In the genomic region with DNA sequence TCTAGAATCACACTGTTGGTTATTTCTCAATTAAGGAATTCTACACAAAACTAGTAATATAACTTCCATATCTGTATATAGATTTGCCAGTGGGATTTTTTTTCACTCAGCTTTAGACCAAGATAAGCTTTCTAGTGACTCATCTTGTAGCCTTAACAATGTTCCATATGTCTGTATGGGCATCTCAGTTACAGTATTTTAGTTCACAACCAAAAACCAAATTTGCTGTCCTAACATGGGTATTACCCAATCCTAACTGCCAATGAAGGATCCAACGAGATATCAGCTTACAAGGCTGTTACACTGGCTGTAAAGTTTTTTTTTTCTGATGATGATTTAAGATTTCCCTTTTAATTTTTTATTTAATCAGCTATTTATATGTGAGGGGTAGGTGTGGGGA, we compare ENCODE assay signal across 23 cellular contexts.
"Had no signal": no experiment of that assay in that cellular context is flagged by ENCODE, and none has a peak within 500 bp of the region (broad histone marks: within the 10 kb centered on the region; RNA-seq: fewer than 3 reads in every experiment).

No MANE protein-coding gene starts in this region.

- H3K4me3 Mint-ChIP-seq: activated T-helper 17 cell treated with anti-CD3 and anti-CD28 coated beads, Interleukin-2, amount 50 U/mL, for 72 hours; neural crest cell had no signal

- FAIRE-seq: colon, endometrium had no signal

- ATAC-seq: activated T-helper 17 cell treated with anti-CD3 and anti-CD28 coated beads, Interleukin-2, amount 50 U/mL, for 72 hours; esophagus mucosa; gastroesophageal sphincter; heart right ventricle; right cardiac atrium had no signal

- H3K27me3 ChIP-seq: cardiac muscle cell, gastroesophageal sphincter, heart right ventricle, suprapubic skin, upper lobe of left lung had no signal

- H3K4me1 Mint-ChIP-seq: activated T-helper 17 cell treated with anti-CD3 and anti-CD28 coated beads, Interleukin-2, amount 50 U/mL, for 72 hours had no signal

- H3K27ac ChIP-seq: cardiac muscle cell, gastroesophageal sphincter, heart right ventricle, prostate gland, suprapubic skin, upper lobe of left lung had no signal

- H3K4me2 ChIP-seq: smooth muscle cell had no signal

- H3K36me3 ChIP-seq: cardiac muscle cell, gastroesophageal sphincter, heart right ventricle, prostate gland, suprapubic skin, upper lobe of left lung had no signal

- H3K4me1 ChIP-seq: gastroesophageal sphincter, heart right ventricle, prostate gland, suprapubic skin, upper lobe of left lung had no signal

- H3K9me3 ChIP-seq: gastroesophageal sphincter, heart right ventricle, prostate gland, suprapubic skin, upper lobe of left lung had no signal

- DNase-seq: activated CD4-positive, alpha-beta T cell treated with anti-CD3 and anti-CD28 coated beads, Interleukin-2, amount 50 U/mL, for 48 hours; activated CD4-positive, CD25-positive, alpha-beta regulatory T cell treated with anti-CD3 and anti-CD28 coated beads, Interleukin-2, amount 50 U/mL, for 72 hours; activated naive CD4-positive, alpha-beta T cell treated with Interleukin-2 at 50 U/mL for 16 hours; heart right ventricle; islet precursor cell; right cardiac atrium; stimulated activated CD4-positive, alpha-beta T cell treated with anti-CD3 and anti-CD28 coated beads, Interleukin-4, amount 100 ng/mL, for 4 hours; stimulated activated CD8-positive, alpha-beta memory T cell treated with anti-CD3 and anti-CD28 coated beads, Interleukin-4, amount 100 ng/mL, for 48 hours; stimulated activated naive CD4-positive, alpha-beta T cell treated with Interleukin-2 at 50 U/mL for 16 hours; T-helper 1 cell; T1000; upper lobe of left lung had no signal

- H3K27ac Mint-ChIP-seq: activated T-helper 17 cell treated with anti-CD3 and anti-CD28 coated beads, Interleukin-2, amount 50 U/mL, for 72 hours had no signal

- H3K9me3 Mint-ChIP-seq: activated T-helper 17 cell treated with anti-CD3 and anti-CD28 coated beads, Interleukin-2, amount 50 U/mL, for 72 hours; neural crest cell had no signal

- H3K4me3 ChIP-seq: cardiac muscle cell, gastroesophageal sphincter, heart right ventricle, lung, prostate gland, smooth muscle cell, suprapubic skin, upper lobe of left lung had no signal
